ENCODE assay signal across 14 cellular contexts in the genomic region with DNA sequence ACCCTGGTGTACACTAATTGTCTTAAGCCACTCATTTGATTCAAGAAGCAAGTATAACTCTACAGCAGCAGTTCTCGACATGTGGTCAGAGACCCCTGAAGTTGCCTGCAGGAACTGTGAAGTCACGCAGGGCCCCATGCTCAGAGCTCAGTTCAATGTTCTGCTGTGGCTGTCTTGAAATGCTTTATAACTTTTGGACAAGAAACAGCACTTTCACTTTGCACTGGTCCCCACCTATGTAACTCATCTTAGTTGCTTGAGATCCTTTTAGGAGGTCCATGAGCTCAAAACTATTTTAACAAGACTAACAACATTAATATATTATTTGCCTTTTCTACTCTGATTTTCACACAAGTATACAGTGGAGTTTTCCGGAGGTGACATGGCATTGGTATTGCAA.
A peak's percentile ranks its signal among the peaks of the same experiment; 100 is the strongest.
DNase-seq lines count a peak whose midpoint lies in the region; ATAC-seq and TF ChIP-seq lines count a peak whose summit lies in the region.
"Had no signal": no experiment of that assay in that cellular context is flagged by ENCODE, and none has a peak within 500 bp of the region (broad histone marks: within the 10 kb centered on the region; RNA-seq: fewer than 3 reads in every experiment).

No MANE protein-coding gene starts in this region.

- no peaks in the 10 kb centered on the region for H3K36me3 ChIP-seq in effector memory CD4-positive, alpha-beta T cell (ENCODE audit: control insufficient read depth, insufficient read depth, low read length)
- no peaks in the 10 kb centered on the region for H3K36me3 ChIP-seq in smooth muscle cell (ENCODE audit: low read depth)
- H3K36me3 ChIP-seq: upper lobe of right lung had no signal

- H4K20me1 ChIP-seq in smooth muscle cell (ENCODE audit: low read depth), result no peaks in the 10 kb centered on the region

- peak overlapping the region; percentile 85 for H3K9ac ChIP-seq in smooth muscle cell (ENCODE audit: low read depth)

- H3K4me1 Mint-ChIP-seq in activated CD4-positive, alpha-beta T cell treated with anti-CD3 and anti-CD28 coated beads for 36 hours, result peaks cover 64% of the 10 kb centered on the region

- no peak for TF ChIP-seq CTCF in smooth muscle cell (IDR thresholded peaks at IDR 0.05; ENCODE audit: borderline replicate concordance, insufficient read depth, poor library complexity, severe bottlenecking)

- intact Hi-C loops in activated CD4-positive, alpha-beta T cell treated with anti-CD3 and anti-CD28 coated beads for 36 hours (cut with DNase I, micrococcal nuclease), result no loop called here

- H3K4me2 ChIP-seq in smooth muscle cell, result peak overlapping the region; percentile 78

- H3F3A ChIP-seq in smooth muscle cell (ENCODE audit: low read depth), result peaks cover 14% of the 10 kb centered on the region

- POLR2A ChIA-PET in activated CD4-positive, alpha-beta T cell treated with anti-CD3 and anti-CD28 coated beads for 36 hours (lab: Charles Lee), result no interaction called here

- H2AFZ ChIP-seq in smooth muscle cell (ENCODE audit: low read depth), result peak overlapping the region; percentile 32

- H3K9me3 ChIP-seq in effector memory CD4-positive, alpha-beta T cell (ENCODE audit: control insufficient read depth, low read length), result no peaks in the 10 kb centered on the region
- no peaks in the 10 kb centered on the region for H3K9me3 ChIP-seq in smooth muscle cell (replicated peaks; ENCODE audit: low read depth)
- H3K9me3 ChIP-seq: upper lobe of right lung had no signal

- H3K27ac Mint-ChIP-seq in activated CD4-positive, alpha-beta T cell treated with anti-CD3 and anti-CD28 coated beads for 36 hours, result no peak overlapping the region

- H3K27ac ChIP-seq in effector memory CD4-positive, alpha-beta T cell (ENCODE audit: insufficient read depth, low read length, poor library complexity, severe bottlenecking), result no peak overlapping the region
- peak overlapping the region; percentile 92 for H3K27ac ChIP-seq in smooth muscle cell (ENCODE audit: low read depth)
- H3K27ac ChIP-seq: upper lobe of right lung had no signal

- H3K27me3 ChIP-seq in effector memory CD4-positive, alpha-beta T cell (replicated peaks; ENCODE audit: control insufficient read depth, insufficient read depth, low read length, poor library complexity, severe bottlenecking), result no peaks in the 10 kb centered on the region
- no peaks in the 10 kb centered on the region for H3K27me3 ChIP-seq in smooth muscle cell (ENCODE audit: low read depth)
- H3K27me3 ChIP-seq: upper lobe of right lung had no signal

- ATAC-seq in activated CD4-positive, alpha-beta T cell treated with anti-CD3 and anti-CD28 coated beads for 36 hours, result peak; percentile 14
- ATAC-seq: esophagus mucosa, upper lobe of right lung had no signal

- H3K4me3 Mint-ChIP-seq in activated CD4-positive, alpha-beta T cell treated with anti-CD3 and anti-CD28 coated beads for 36 hours, result no peak overlapping the region

- H3K9me3 Mint-ChIP-seq in activated CD4-positive, alpha-beta T cell treated with anti-CD3 and anti-CD28 coated beads for 36 hours (ENCODE audit: low read depth), result no peaks in the 10 kb centered on the region

- WGBS in smooth muscle cell (ENCODE audit: low lambda C conversion rate), result 61% methylated on average over 3 of the region's 3 CpGs

- peak overlapping the region; percentile 20 for H3K4me3 ChIP-seq in effector memory CD4-positive, alpha-beta T cell (ENCODE audit: insufficient read depth, low read depth, low read length, poor library complexity, severe bottlenecking)
- H3K4me3 ChIP-seq in smooth muscle cell, result no peak overlapping the region
- H3K4me3 ChIP-seq: upper lobe of right lung had no signal

- CTCF ChIA-PET in activated CD4-positive, alpha-beta T cell treated with anti-CD3 and anti-CD28 coated beads for 36 hours (lab: Charles Lee), result interaction anchor here (1.0 to 1.2 kb wide), 3 partner anchors 11 to 69 kb away, joined by 3 to 5 read pairs (median 3); no protein-coding TSS in a partner anchor

- DNase-seq in activated CD4-positive, alpha-beta T cell treated with anti-CD3 and anti-CD28 coated beads for 36 hours, result no peak
- DNase-seq in activated CD4-positive, alpha-beta T cell treated with anti-CD3 and anti-CD28 coated beads, Interleukin-2, amount 50 U/mL, for 1 hour, result no peak
- DNase-seq in M059J (ENCODE audit: low read depth) (peak; percentile 32), smooth muscle cell (lab: John Stamatoyannopoulos, UW; ENCODE audit: unreplicated experiment) (no peak), SHP77 (lab: John Stamatoyannopoulos, UW) (no peak), NCI-H524 treated with DMSO at 0.1 percent for 48 hours (lab: John Stamatoyannopoulos, UW) (no peak), D341Med (ENCODE audit: low spot score) (no peak)
- no peak for DNase-seq in effector memory CD4-positive, alpha-beta T cell
- DNase-seq: activated naive CD4-positive, alpha-beta T cell treated with anti-CD3 and anti-CD28 coated beads, Interleukin-2, amount 50 U/mL, for 16 hours; cerebellar nuclear complex; DMS 273 treated with DMSO at 0.1 percent for 48 hours; mesendoderm; upper lobe of right lung had no signal

- no peaks in the 10 kb centered on the region for H3K36me3 Mint-ChIP-seq in activated CD4-positive, alpha-beta T cell treated with anti-CD3 and anti-CD28 coated beads for 36 hours (ENCODE audit: low read depth)

- H3K4me1 ChIP-seq in effector memory CD4-positive, alpha-beta T cell (ENCODE audit: control insufficient read depth, insufficient read depth, low read length, poor library complexity, severe bottlenecking), result peaks cover 30% of the 10 kb centered on the region
- H3K4me1 ChIP-seq in smooth muscle cell (ENCODE audit: low read depth), result peaks cover 35% of the 10 kb centered on the region

- peaks cover 16% of the 10 kb centered on the region for H3K27me3 Mint-ChIP-seq in activated CD4-positive, alpha-beta T cell treated with anti-CD3 and anti-CD28 coated beads for 36 hours

- H3K79me2 ChIP-seq in smooth muscle cell (ENCODE audit: low read depth), result no peaks in the 10 kb centered on the region
